1 cellular context compared by ENCODE assay signal in genomic region chr19:10565567-10566407, GRCh38.
A peak's percentile ranks its signal among the peaks of the same experiment; 100 is the strongest.
TF ChIP-seq lines count a peak whose summit lies in the region.

KRI1 (minus strand) TSS chr19:10566010; CDS start chr19:10565999, 11 bp downstream.

TF ChIP-seq in HepG2, 621 proteins besides CTCF, POLR2A, EP300 and RAD21 (continued from another document and continues in another):
- peak; percentile 48 for TF ChIP-seq ZNF18 (CRISPR knock-in tag; IDR thresholded peaks at IDR 0.05; ENCODE audit: insufficient replicate concordance)
- TF ChIP-seq ATF7-NPFF (CRISPR knock-in tag; IDR thresholded peaks at IDR 0.05; ENCODE audit: low read depth) = peak; percentile 99
- peak; percentile 50; the same call in 1 of the 2 replicates for TF ChIP-seq ZBTB49 (CRISPR knock-in tag; IDR thresholded peaks at IDR 0.05; ENCODE audit: borderline replicate concordance)
- peak; percentile 43; the same call in 1 of the 2 replicates for TF ChIP-seq ZNF33B (CRISPR knock-in tag; IDR thresholded peaks at IDR 0.05)
- TF ChIP-seq ZNF367 (CRISPR knock-in tag; IDR thresholded peaks at IDR 0.05; ENCODE audit: borderline replicate concordance) = 0 out of 2 replicates have a peak, but pooled peaks have one; percentile 73
- no peak for TF ChIP-seq NR2F2 (IDR thresholded peaks at IDR 0.05; ENCODE audit: borderline replicate concordance, low read depth)
- peak; percentile 85 for TF ChIP-seq E2F1 (CRISPR knock-in tag; IDR thresholded peaks at IDR 0.05)
- peak; percentile 17; the same call in 1 of the 2 replicates for TF ChIP-seq ELF4 (CRISPR knock-in tag; IDR thresholded peaks at IDR 0.05; ENCODE audit: borderline replicate concordance)
- peak; percentile 80; the same call in 1 of the 2 replicates for TF ChIP-seq ZNF780A (CRISPR knock-in tag; IDR thresholded peaks at IDR 0.05)
- TF ChIP-seq ZNF572 (CRISPR knock-in tag; IDR thresholded peaks at IDR 0.05) = no peak
- no peak for TF ChIP-seq ZHX1 (CRISPR knock-in tag; IDR thresholded peaks at IDR 0.05; ENCODE audit: low read depth)
- peak; percentile 90 for TF ChIP-seq ZNF879 (CRISPR knock-in tag; IDR thresholded peaks at IDR 0.05)
- TF ChIP-seq ZNF773 (CRISPR knock-in tag; IDR thresholded peaks at IDR 0.05; ENCODE audit: borderline replicate concordance) = peak; percentile 95; the same call in 1 of the 2 replicates
- peak; percentile 99 for TF ChIP-seq ARNT2 (CRISPR knock-in tag; IDR thresholded peaks at IDR 0.05; ENCODE audit: low read depth)
- TF ChIP-seq AHR (CRISPR knock-in tag; IDR thresholded peaks at IDR 0.05) = peak; percentile 86; the same call in 1 of the 2 replicates
- TF ChIP-seq SNAI1 (CRISPR knock-in tag; IDR thresholded peaks at IDR 0.05; ENCODE audit: borderline replicate concordance) = no peak
- TF ChIP-seq ZNF660 (CRISPR knock-in tag; IDR thresholded peaks at IDR 0.05; ENCODE audit: borderline replicate concordance, low read depth) = no peak
- no peak for TF ChIP-seq SMC3 (IDR thresholded peaks at IDR 0.05; ENCODE audit: low read length)
- TF ChIP-seq ETS1 (CRISPR knock-in tag; IDR thresholded peaks at IDR 0.05) = 0 out of 2 replicates have a peak, but pooled peaks have one; percentile 89
- peak; percentile 83; the same call in 1 of the 2 replicates for TF ChIP-seq ZNF510 (CRISPR knock-in tag; IDR thresholded peaks at IDR 0.05; ENCODE audit: low read depth)
- peak; percentile 87 for TF ChIP-seq DMAP1 (CRISPR knock-in tag; IDR thresholded peaks at IDR 0.05)
- peak; percentile 74; the same call in 1 of the 2 replicates for TF ChIP-seq KLF12 (CRISPR knock-in tag; IDR thresholded peaks at IDR 0.05; ENCODE audit: borderline replicate concordance)
- TF ChIP-seq KDM6A (CRISPR knock-in tag; IDR thresholded peaks at IDR 0.05; ENCODE audit: low read depth) = peak; percentile 24; the same call in 1 of the 2 replicates
- peak; percentile 95 for TF ChIP-seq IRF9 (CRISPR knock-in tag; IDR thresholded peaks at IDR 0.05; ENCODE audit: borderline replicate concordance)
- peak; percentile 97 for TF ChIP-seq MXD1 (CRISPR knock-in tag; IDR thresholded peaks at IDR 0.05)
- no peak for TF ChIP-seq ZNF33A (CRISPR knock-in tag; IDR thresholded peaks at IDR 0.05; ENCODE audit: borderline replicate concordance)
- TF ChIP-seq HNRNPUL1 (IDR thresholded peaks at IDR 0.05; ENCODE audit: low read depth, low read length) = 0 out of 2 replicates have a peak, but pooled peaks have one; percentile 49
- TF ChIP-seq SPEN (CRISPR knock-in tag; IDR thresholded peaks at IDR 0.05; ENCODE audit: low read depth) = peak; percentile 89
- peak; percentile 83; the same call in 1 of the 2 replicates for TF ChIP-seq TGIF2 (CRISPR knock-in tag; IDR thresholded peaks at IDR 0.05)
- peak; percentile 84 for TF ChIP-seq GMEB1 (CRISPR knock-in tag; IDR thresholded peaks at IDR 0.05; ENCODE audit: borderline replicate concordance)
- peak; percentile 87 for TF ChIP-seq E2F5 (CRISPR knock-in tag; conservative IDR thresholded peaks at IDR 0.05)
- TF ChIP-seq AFF4 (CRISPR knock-in tag; IDR thresholded peaks at IDR 0.05) = no peak
- peak; percentile 82; the same call in 1 of the 2 replicates for TF ChIP-seq NFE2L1 (CRISPR knock-in tag; IDR thresholded peaks at IDR 0.05; ENCODE audit: borderline replicate concordance)
- TF ChIP-seq HMGA1 (CRISPR knock-in tag; conservative IDR thresholded peaks at IDR 0.05) = no peak
- TF ChIP-seq ZFP1 (CRISPR knock-in tag; IDR thresholded peaks at IDR 0.05) = peak; percentile 68; the same call in 1 of the 2 replicates
- TF ChIP-seq ZNF251 (CRISPR knock-in tag; IDR thresholded peaks at IDR 0.05) = no peak
- peak; percentile 84; the same call in 1 of the 2 replicates for TF ChIP-seq ZNF232 (CRISPR knock-in tag; IDR thresholded peaks at IDR 0.05; ENCODE audit: borderline replicate concordance)
- TF ChIP-seq MLLT10 (CRISPR knock-in tag; IDR thresholded peaks at IDR 0.05) = no peak
- TF ChIP-seq SETDB1 (CRISPR knock-in tag; IDR thresholded peaks at IDR 0.05; ENCODE audit: borderline replicate concordance) = no peak
- peak; percentile 90 for TF ChIP-seq TFAP4 (IDR thresholded peaks at IDR 0.05; ENCODE audit: borderline replicate concordance, low read depth)
